ENCODE assay signal across 29 cellular contexts in the genomic region with DNA sequence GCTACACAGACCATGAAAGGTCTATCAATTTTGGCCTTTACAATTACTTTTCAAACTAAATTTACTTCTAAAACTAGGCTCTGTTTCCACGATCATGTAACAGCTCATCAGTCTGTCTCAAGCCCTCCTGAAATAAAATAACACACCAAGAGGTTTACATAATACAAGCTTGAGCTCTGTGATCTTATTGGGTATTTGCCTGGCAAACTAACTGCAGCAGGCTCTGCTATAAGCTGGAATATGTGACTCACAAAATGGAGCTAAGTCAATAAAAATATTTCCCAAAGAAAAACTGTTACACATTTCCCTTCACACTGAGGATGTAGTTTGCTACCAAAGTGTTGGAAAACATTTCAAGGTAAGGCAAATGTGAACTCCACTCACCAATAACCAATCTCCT.
DNase-seq lines count a peak whose midpoint lies in the region; FAIRE-seq and TF ChIP-seq lines count a peak whose summit lies in the region.
"Had no signal": no experiment of that assay in that cellular context is flagged by ENCODE, and none has a peak within 500 bp of the region (broad histone marks: within the 10 kb centered on the region; RNA-seq: fewer than 3 reads in every experiment).

No MANE protein-coding gene starts in this region.

- no peaks in the 10 kb centered on the region for H3K9me3 Mint-ChIP-seq in astrocyte (ENCODE audit: unreplicated experiment)
- H3K9me3 Mint-ChIP-seq: activated CD8-positive, alpha-beta T cell treated with anti-CD3 and anti-CD28 coated beads for 36 hours; activated naive CD8-positive, alpha-beta T cell treated with anti-CD3 and anti-CD28 coated beads, Interleukin-2, amount 10 ng/mL, durations not matched to agents 7 days and 5 days; T-helper 1 cell treated with Interleukin-12 subunit alpha and Interleukin-12 subunit beta and Interleukin-4 antibody, amounts not matched to agents 30 μg/mL and 1 μg/mL, for 36 hours had no signal

- no peak overlapping the region for H3K27ac Mint-ChIP-seq in astrocyte (ENCODE audit: unreplicated experiment)
- H3K27ac Mint-ChIP-seq: activated CD8-positive, alpha-beta T cell treated with anti-CD3 and anti-CD28 coated beads for 36 hours; activated naive CD8-positive, alpha-beta T cell treated with anti-CD3 and anti-CD28 coated beads, Interleukin-2, amount 10 ng/mL, durations not matched to agents 7 days and 5 days; naive B cell; T-helper 1 cell treated with Interleukin-12 subunit alpha and Interleukin-12 subunit beta and Interleukin-4 antibody, amounts not matched to agents 30 μg/mL and 1 μg/mL, for 36 hours had no signal

- POLR2A ChIA-PET in RWPE1 (lab: Yijun Ruan, JAX; ENCODE audit: low non-redundant PET) = no interaction called here

- no peaks in the 10 kb centered on the region for H3K27me3 Mint-ChIP-seq in astrocyte (ENCODE audit: low read depth, unreplicated experiment)
- H3K27me3 Mint-ChIP-seq: activated CD8-positive, alpha-beta T cell treated with anti-CD3 and anti-CD28 coated beads for 36 hours had no signal

- H3K4me3 Mint-ChIP-seq in astrocyte (ENCODE audit: unreplicated experiment) = no peak overlapping the region
- H3K4me3 Mint-ChIP-seq: activated CD8-positive, alpha-beta T cell treated with anti-CD3 and anti-CD28 coated beads for 36 hours; activated naive CD8-positive, alpha-beta T cell treated with anti-CD3 and anti-CD28 coated beads, Interleukin-2, amount 10 ng/mL, durations not matched to agents 7 days and 5 days; naive B cell; T-helper 1 cell treated with Interleukin-12 subunit alpha and Interleukin-12 subunit beta and Interleukin-4 antibody, amounts not matched to agents 30 μg/mL and 1 μg/mL, for 36 hours had no signal

- TF ChIP-seq POLR2A in GM12891 (IDR thresholded peaks at IDR 0.05; ENCODE audit: low read depth, low read length) = no peak

- no peaks in the 10 kb centered on the region for H3K4me1 Mint-ChIP-seq in astrocyte (ENCODE audit: low read depth, unreplicated experiment)
- H3K4me1 Mint-ChIP-seq: activated naive CD8-positive, alpha-beta T cell treated with anti-CD3 and anti-CD28 coated beads, Interleukin-2, amount 10 ng/mL, durations not matched to agents 7 days and 5 days; naive B cell had no signal

- peak overlapping the region; percentile 41 for H3K4me2 ChIP-seq in astrocyte (ENCODE audit: low read length)
- H3K4me2 ChIP-seq: KMS-11 had no signal

- no peak for DNase-seq in GM19239 (ENCODE audit: insufficient read length, low spot score)
- peak; percentile 34 for DNase-seq in astrocyte (ENCODE audit: low read depth)
- peak; percentile 75 for DNase-seq in fibroblast of mammary gland (ENCODE audit: low read depth)
- DNase-seq in stromal cell of bone marrow (ENCODE audit: low read depth) = peak; percentile 75
- DNase-seq in HT-29 (ENCODE audit: low spot score) = no peak
- no peak for DNase-seq in GM12891 (ENCODE audit: insufficient read length, low spot score)
- no peak for DNase-seq in DMS53 treated with DMSO at 0.1 percent for 48 hours (lab: John Stamatoyannopoulos, UW; ENCODE audit: unreplicated experiment)
- no peak for DNase-seq in RWPE1 (ENCODE audit: low spot score)
- DNase-seq: activated CD4-positive, CD25-positive, alpha-beta regulatory T cell treated with anti-CD3 and anti-CD28 coated beads, Interleukin-2, amount 50 U/mL, for 72 hours; activated CD8-positive, alpha-beta T cell treated with anti-CD3 and anti-CD28 coated beads for 36 hours; activated effector memory CD4-positive, alpha-beta T cell treated with Interleukin-2 at 50 U/mL for 16 hours; activated naive CD8-positive, alpha-beta T cell treated with anti-CD3 and anti-CD28 coated beads, Interleukin-2, amount 10 ng/mL, durations not matched to agents 7 days and 5 days; activated T-cell treated with anti-CD3 and anti-CD28 coated beads for 4 hours; DMS 273 treated with DMSO at 0.1 percent for 48 hours; heart left ventricle; mesenchymal stem cell; MV-4-11; naive B cell; NCI-H146; NCI-H510A treated with DMSO at 0.1 percent for 48 hours; nucleus accumbens; SJCRH30; stimulated activated CD4-positive, alpha-beta T cell treated with anti-CD3 and anti-CD28 coated beads, Interleukin-2, amount 100 ng/mL, for 24 hours had no signal

- CTCF ChIA-PET in RWPE1 (lab: Yijun Ruan, JAX) = no interaction called here

- H3K36me3 ChIP-seq in astrocyte (ENCODE audit: insufficient read depth, low read length) = no peaks in the 10 kb centered on the region
- H3K36me3 ChIP-seq: heart left ventricle, SJCRH30, thoracic aorta had no signal

- H2AFZ ChIP-seq in astrocyte (ENCODE audit: low read depth, low read length) = no peak overlapping the region

- FAIRE-seq in GM19239 (lab: Jason Lieb, UNC) (peak; percentile 4), astrocyte (lab: Jason Lieb, UNC) (peak; percentile 71), GM12891 (lab: Jason Lieb, UNC) (no peak)
- FAIRE-seq: endometrium, H1, RCC 7860 had no signal

- H3K9ac ChIP-seq in astrocyte (ENCODE audit: low read length) = no peak overlapping the region
- H3K9ac ChIP-seq: KMS-11 had no signal

- no peaks in the 10 kb centered on the region for H3K4me1 ChIP-seq in astrocyte (ENCODE audit: insufficient read depth, low read length)
- H3K4me1 ChIP-seq: heart left ventricle had no signal

- no peaks in the 10 kb centered on the region for H3K27me3 ChIP-seq in astrocyte (ENCODE audit: insufficient read depth, low read length)
- H3K27me3 ChIP-seq: SJCRH30 had no signal

- TF ChIP-seq CTCF in astrocyte (IDR thresholded peaks at IDR 0.05; ENCODE audit: insufficient read depth, low read depth, low read length) = no peak
- no peak for TF ChIP-seq CTCF in fibroblast of mammary gland (conservative IDR thresholded peaks at IDR 0.05; ENCODE audit: control insufficient read depth, insufficient read depth, low read depth, low read length)
- no peak for TF ChIP-seq CTCF in RWPE1 (conservative IDR thresholded peaks at IDR 0.05; ENCODE audit: low read depth)

- no peaks in the 10 kb centered on the region for H3K9me3 ChIP-seq in astrocyte (ENCODE audit: insufficient read depth, low read depth, low read length)
- H3K9me3 ChIP-seq: heart left ventricle, SJCRH30, thoracic aorta had no signal

- no peaks in the 10 kb centered on the region for H4K20me1 ChIP-seq in astrocyte (ENCODE audit: insufficient read depth, low read length)

- H3K27ac ChIP-seq in astrocyte (ENCODE audit: low read depth, low read length) (no peak overlapping the region), RWPE1 (no peak overlapping the region)
- H3K27ac ChIP-seq: heart left ventricle, KMS-11, SJCRH30 had no signal

- H3K4me3 ChIP-seq in astrocyte (ENCODE audit: insufficient read depth, low read depth, low read length) (no peak overlapping the region), fibroblast of mammary gland (ENCODE audit: control insufficient read depth, low read depth, low read length) (no peak overlapping the region)
- H3K4me3 ChIP-seq: heart left ventricle, SJCRH30, thoracic aorta had no signal

- H3K79me2 ChIP-seq in astrocyte (ENCODE audit: insufficient read depth, low read length) = no peaks in the 10 kb centered on the region

- no peaks in the 10 kb centered on the region for H3K36me3 Mint-ChIP-seq in astrocyte (ENCODE audit: low read depth, unreplicated experiment)
- H3K36me3 Mint-ChIP-seq: activated naive CD8-positive, alpha-beta T cell treated with anti-CD3 and anti-CD28 coated beads, Interleukin-2, amount 10 ng/mL, durations not matched to agents 7 days and 5 days had no signal

TF ChIP-seq in GM12891, 5 proteins besides CTCF, POLR2A, EP300 and RAD21:
- no peak for TF ChIP-seq PAX5 (IDR thresholded peaks at IDR 0.05; ENCODE audit: insufficient read depth, low read length, severe bottlenecking)
- no peak for TF ChIP-seq POU2F2 (IDR thresholded peaks at IDR 0.05; ENCODE audit: low read depth, low read length)

Comparison
In these comparisons a context has a peak if more than half of its experiments do, and no peak if none do; other contexts are left out.
1. DNase-seq: peak in astrocyte (single experiment), fibroblast of mammary gland (single experiment) and stromal cell of bone marrow (single experiment); none in GM19239 (single experiment), HT-29 (single experiment), GM12891 (single experiment), DMS53 treated with DMSO at 0.1 percent for 48 hours (single experiment) and RWPE1 (single experiment).